Comparison of ENCODE assay signal across 8 cellular contexts in genomic region chr6:86856937-86857563, GRCh38.
DNase-seq lines count a peak whose midpoint lies in the region; ATAC-seq, FAIRE-seq and TF ChIP-seq lines count a peak whose summit lies in the region.

No MANE protein-coding gene starts in this region.

- no peaks in the 10 kb centered on the region for H3K9me1 ChIP-seq in K562 (ENCODE audit: control insufficient read depth, insufficient read depth, low read length)

- no peak for DNase-seq in left ventricle myocardium inferior
- no peak for DNase-seq in Right ventricle myocardium superior
- peak; percentile 25 for DNase-seq in NCI-H460 (ENCODE audit: extremely low read depth, low read depth)
- DNase-seq in K562 (ENCODE audit: extremely low read depth in 1 of 4, low spot score in 3 of 4), result peak; percentile 10 to 40 (median 33)
- peak; percentile 50 for DNase-seq in medulla oblongata (ENCODE audit: extremely low spot score)
- DNase-seq in cortex of kidney (lab: John Stamatoyannopoulos, UW), result no peak

- H3K36me3 ChIP-seq in left ventricle myocardium inferior (no peaks in the 10 kb centered on the region), K562 (ENCODE audit: control insufficient read depth, insufficient read depth, low read length) (no peaks in the 10 kb centered on the region)

- no peaks in the 10 kb centered on the region for H3K4me1 ChIP-seq in left ventricle myocardium inferior
- H3K4me1 ChIP-seq in K562 (replicated peaks in 1 of 2; ENCODE audit: control insufficient read depth in 2 of 2, insufficient read depth in 2 of 2, low read length in 2 of 2), result no peaks in the 10 kb centered on the region

- peak; percentile 73 to 75 for TF ChIP-seq RAD21 in K562 (CRISPR knock-in tag; conservative IDR thresholded peaks at IDR 0.05 in 1 of 2, IDR thresholded peaks at IDR 0.05 in 1 of 2)

- no peaks in the 10 kb centered on the region for H3K79me2 ChIP-seq in K562 (ENCODE audit: control insufficient read depth, insufficient read depth, low read length)

- H3K27me3 ChIP-seq in left ventricle myocardium inferior (ENCODE audit: low read depth) (peaks cover 4% of the 10 kb centered on the region), K562 (ENCODE audit: control insufficient read depth in 2 of 2, insufficient read depth in 2 of 2, low read length in 2 of 2) (no peaks in the 10 kb centered on the region)

- no peak for TF ChIP-seq EP300 in K562 (IDR thresholded peaks at IDR 0.05; ENCODE audit: low read length)

- H3K4me3 ChIP-seq in left ventricle myocardium inferior (no peak overlapping the region), K562 (no peak overlapping the region)

- H2AFZ ChIP-seq in K562 (ENCODE audit: low read depth, low read length), result no peak overlapping the region

- H3K9me3 ChIP-seq in left ventricle myocardium inferior (replicated peaks), result no peaks in the 10 kb centered on the region
- no peaks in the 10 kb centered on the region for H3K9me3 ChIP-seq in K562 (replicated peaks; ENCODE audit: control insufficient read depth, insufficient read depth, low read depth, low read length)

- in situ Hi-C loops in K562 (cut with MboI), result loop anchor here (10.0 kb wide), 1 partner anchor 292 kb away; no protein-coding TSS in a partner anchor

- intact Hi-C loops in left ventricle myocardium inferior (cut with micrococcal nuclease) (no loop called here), Right ventricle myocardium superior (cut with DNase I) (no loop called here), K562 (cut with micrococcal nuclease) (loop anchor here (5.0 to 10.0 kb wide), 2 partner anchors 265 to 932 kb away; no protein-coding TSS in a partner anchor)

- no peak overlapping the region for H3K27ac ChIP-seq in left ventricle myocardium inferior (replicated peaks)
- no peak overlapping the region for H3K27ac ChIP-seq in K562 (ENCODE audit: extremely low read depth, low read depth, low read length)

- no TSS peak for BruUV-seq in K562 (replicated peaks; lab: Mats Ljungman, UMichigan)

- H3K4me2 ChIP-seq in K562 (ENCODE audit: insufficient read depth, low read length), result no peak overlapping the region

- H3K9ac ChIP-seq in K562 (ENCODE audit: insufficient read depth in 1 of 2, low read depth in 2 of 2, low read length in 2 of 2), result no peak overlapping the region

- FAIRE-seq in K562 (lab: Jason Lieb, UNC), result no peak

- POLR2A ChIA-PET in K562 (lab: Yijun Ruan, JAX), result interaction anchor here (0.7 kb wide), 1 partner anchor 34 kb away, joined by 3 read pairs; no protein-coding TSS in a partner anchor

- TF ChIP-seq CTCF in left ventricle myocardium inferior (IDR thresholded peaks at IDR 0.05; ENCODE audit: borderline replicate concordance), result peak; percentile 77
- TF ChIP-seq CTCF in K562 (IDR thresholded peaks at IDR 0.05 in 2 of 3, conservative IDR thresholded peaks at IDR 0.05 in 1 of 3; ENCODE audit: insufficient read depth in 2 of 3, low read depth in 1 of 3, low read length in 3 of 3), result peak; percentile 36 to 63 (median 60); a peak in 5 of 6 replicates

- CTCF ChIA-PET in K562 (lab: Yijun Ruan, JAX; ENCODE audit: low intra/inter-chr PET ratio), result interaction anchor here (1.1 kb wide), 1 partner anchor 933 kb away, joined by 3 read pairs; no protein-coding TSS in a partner anchor

- no peaks in the 10 kb centered on the region for H4K20me1 ChIP-seq in K562 (replicated peaks; ENCODE audit: control insufficient read depth, insufficient read depth, low read length)

- ATAC-seq in Right ventricle myocardium superior (ENCODE audit: poor library complexity), result no peak
- ATAC-seq in HG02678 (IDR thresholded peaks at IDR 0.05; ENCODE audit: unreplicated experiment), result peak; percentile 77
- no peak for ATAC-seq in K562
- ATAC-seq in GM19351 (IDR thresholded peaks at IDR 0.05; ENCODE audit: unreplicated experiment), result no peak

- WGBS in K562 (ENCODE audit: insufficient coverage, low coverage, missing lambda C conversion rate), result 0% methylated on average over 3 of the region's 3 CpGs

- no peak for TF ChIP-seq POLR2A in K562 (conservative IDR thresholded peaks at IDR 0.05)

TF ChIP-seq in K562, 482 proteins besides CTCF, POLR2A, EP300 and RAD21:
- TF ChIP-seq PHF20 (IDR thresholded peaks at IDR 0.05; ENCODE audit: partially characterized antibody) (no peak), NKRF (IDR thresholded peaks at IDR 0.05; ENCODE audit: borderline replicate concordance) (no peak), SMC3 (conservative IDR thresholded peaks at IDR 0.05; ENCODE audit: insufficient read depth, low read depth, low read length) (peak; percentile 51), ZNF655 (CRISPR knock-in tag; IDR thresholded peaks at IDR 0.05) (no peak), BRD4 (IDR thresholded peaks at IDR 0.05) (no peak), ZNF24 (IDR thresholded peaks at IDR 0.05) (no peak), ARID3A (IDR thresholded peaks at IDR 0.05; ENCODE audit: borderline replicate concordance, low read depth, low read length) (peak; percentile 60; the same call in 1 of the 2 replicates), RFX5 (IDR thresholded peaks at IDR 0.05; ENCODE audit: low read depth, low read length) (no peak), DEAF1 (CRISPR knock-in tag; IDR thresholded peaks at IDR 0.05) (peak; percentile 51), CREB3 (tag; conservative IDR thresholded peaks at IDR 0.05; ENCODE audit: low read depth) (no peak)

Comparison
In these comparisons a context has a peak if more than half of its experiments do, and no peak if none do; other contexts are left out.
1. DNase-seq: peak in NCI-H460 (single experiment), K562 (4 of 4) and medulla oblongata (single experiment); none in left ventricle myocardium inferior (single experiment), Right ventricle myocardium superior (single experiment) and cortex of kidney (single experiment).